29 cellular contexts compared by ENCODE assay signal in genomic region chr3:9480265-9480664, GRCh38.
"Had no signal": no experiment of that assay in that cellular context is flagged by ENCODE, and none has a peak within 500 bp of the region (broad histone marks: within the 10 kb centered on the region; RNA-seq: fewer than 3 reads in every experiment).

No MANE protein-coding gene starts in this region.

- H3K27ac ChIP-seq: ascending aorta, breast epithelium, cardiac muscle cell, epithelial cell of prostate, esophagus squamous epithelium, gastroesophageal sphincter, heart right ventricle, hepatocyte had no signal

- H3K4me3 Mint-ChIP-seq: activated naive CD8-positive, alpha-beta T cell treated with anti-CD3 and anti-CD28 coated beads for 36 hours; activated T-helper 17 cell treated with anti-CD3 and anti-CD28 coated beads, Interleukin-2, amount 50 U/mL, for 72 hours; brain; effector memory CD8-positive, alpha-beta T cell had no signal

- H2AFZ ChIP-seq: hepatocyte had no signal

- H3K27ac Mint-ChIP-seq: effector memory CD8-positive, alpha-beta T cell had no signal

- DNase-seq: activated CD4-positive, alpha-beta T cell treated with anti-CD3 and anti-CD28 coated beads for 4 hours; activated CD4-positive, alpha-beta T cell treated with anti-CD3 and anti-CD28 coated beads, Interleukin-2, amount 50 U/mL, for 1 hour; activated CD4-positive, alpha-beta T cell treated with anti-CD3 and anti-CD28 coated beads, Interleukin-2, amount 50 U/mL, for 48 hours; activated CD4-positive, CD25-positive, alpha-beta regulatory T cell; activated CD4-positive, CD25-positive, alpha-beta regulatory T cell treated with anti-CD3 and anti-CD28 coated beads, Interleukin-2, amount 50 U/mL, for 72 hours; activated CD8-positive, alpha-beta memory T cell treated with anti-CD3 and anti-CD28 coated beads, Interleukin-2, amount 50 U/mL, for 48 hours; activated effector memory CD4-positive, alpha-beta T cell treated with Interleukin-2 at 50 U/mL for 16 hours; activated gamma-delta T cell treated with Interleukin-2 at 50 U/mL for 16 hours; activated naive CD4-positive, alpha-beta T cell treated with anti-CD3 and anti-CD28 coated beads, Interleukin-2, amount 50 U/mL, for 16 hours; activated naive CD4-positive, alpha-beta T cell treated with Interleukin-2 at 50 U/mL for 16 hours; activated naive CD8-positive, alpha-beta T cell treated with anti-CD3 and anti-CD28 coated beads for 36 hours; central memory CD4-positive, alpha-beta T cell; cortex of kidney; dermis blood vessel endothelial cell; effector CD4-positive, alpha-beta T cell; effector memory CD8-positive, alpha-beta T cell; esophagus squamous epithelium; foreskin melanocyte; heart right ventricle; T-helper 2 cell had no signal

- H3K27me3 Mint-ChIP-seq: activated naive CD8-positive, alpha-beta T cell treated with anti-CD3 and anti-CD28 coated beads for 36 hours; activated T-helper 17 cell treated with anti-CD3 and anti-CD28 coated beads, Interleukin-2, amount 50 U/mL, for 72 hours; brain; effector memory CD8-positive, alpha-beta T cell had no signal

- H3K4me3 ChIP-seq: ascending aorta, breast epithelium, cardiac muscle cell, esophagus squamous epithelium, gastroesophageal sphincter, heart right ventricle, hepatocyte had no signal

- H3K9me3 ChIP-seq: ascending aorta, breast epithelium, esophagus squamous epithelium, gastroesophageal sphincter, heart right ventricle had no signal

- ATAC-seq: activated T-helper 17 cell treated with anti-CD3 and anti-CD28 coated beads, Interleukin-2, amount 50 U/mL, for 72 hours; effector memory CD8-positive, alpha-beta T cell; gastroesophageal sphincter; heart right ventricle had no signal

- H3K4me1 Mint-ChIP-seq: brain had no signal

- H3K4me1 ChIP-seq: ascending aorta, breast epithelium, esophagus squamous epithelium, gastroesophageal sphincter, heart right ventricle had no signal

- H3K9me3 Mint-ChIP-seq: activated naive CD8-positive, alpha-beta T cell treated with anti-CD3 and anti-CD28 coated beads for 36 hours; activated T-helper 17 cell treated with anti-CD3 and anti-CD28 coated beads, Interleukin-2, amount 50 U/mL, for 72 hours; brain; effector memory CD8-positive, alpha-beta T cell had no signal

- H3K4me2 ChIP-seq: hepatocyte had no signal

- H3K27me3 ChIP-seq: ascending aorta, breast epithelium, cardiac muscle cell, esophagus squamous epithelium, gastroesophageal sphincter, heart right ventricle, hepatocyte had no signal

- FAIRE-seq: endothelial cell of umbilical vein had no signal

- H3K79me2 ChIP-seq: hepatocyte had no signal
